In genomic region chr11:64804346-64805210, GRCh38 we compare ENCODE assay signal across 11 cellular contexts. TPM values are rescaled to one million over a fixed set of nuclear protein-coding genes. Genes with fewer than 3 reads are reported as not detected.
DNase-seq lines count a peak whose midpoint lies in the region; ATAC-seq, FAIRE-seq and TF ChIP-seq lines count a peak whose summit lies in the region.
"Had no signal": no experiment of that assay in that cellular context is flagged by ENCODE, and none has a peak within 500 bp of the region (broad histone marks: within the 10 kb centered on the region; RNA-seq: fewer than 3 reads in every experiment).

No MANE protein-coding gene starts in this region.

- peaks cover 12% of the 10 kb centered on the region for H3K36me3 Mint-ChIP-seq in activated CD8-positive, alpha-beta T cell treated with anti-CD3 and anti-CD28 coated beads for 36 hours (ENCODE audit: low read depth)

- CTCF ChIA-PET in activated CD8-positive, alpha-beta T cell treated with anti-CD3 and anti-CD28 coated beads for 36 hours (lab: Charles Lee) = interaction anchor here (0.8 to 4.5 kb wide), 3 partner anchors 16 to 39 kb away, joined by 3 to 17 read pairs (median 4); partner anchors contain the start of gene CDC42BPG

- no peak overlapping the region for H3K23ac ChIP-seq in trophoblast cell (ENCODE audit: low read length)

- H3K14ac ChIP-seq in trophoblast cell (ENCODE audit: low read length) = no peak overlapping the region

- H3K4me1 ChIP-seq in heart right ventricle (peaks cover 14 to 53% (median 33%) of the 10 kb centered on the region in 9 donors), kidney (ENCODE audit: control insufficient read depth in 1 of 2, insufficient read depth in 1 of 2, low read depth in 1 of 2, low read length in 2 of 2) (peaks cover 12 to 16% of the 10 kb centered on the region in 2 donors), upper lobe of right lung (peaks cover 20% of the 10 kb centered on the region), trophoblast cell (ENCODE audit: control insufficient read depth in 1 of 2, insufficient read depth in 2 of 2, low read length in 2 of 2) (peaks cover 9 to 20% of the 10 kb centered on the region in 2 experiments)

- no peak overlapping the region for H3K18ac ChIP-seq in trophoblast cell (ENCODE audit: low read length)

- H3K27me3 Mint-ChIP-seq in activated CD8-positive, alpha-beta T cell treated with anti-CD3 and anti-CD28 coated beads for 36 hours = no peaks in the 10 kb centered on the region

- H2BK12ac ChIP-seq in trophoblast cell (ENCODE audit: low read length) = no peak overlapping the region

- H4K8ac ChIP-seq in trophoblast cell (ENCODE audit: low read depth, low read length) = no peak overlapping the region

- H3K4me1 Mint-ChIP-seq in activated CD8-positive, alpha-beta T cell treated with anti-CD3 and anti-CD28 coated beads for 36 hours (ENCODE audit: low read depth) = peaks cover 40% of the 10 kb centered on the region

- no peaks in the 10 kb centered on the region for H3K9me3 Mint-ChIP-seq in activated CD8-positive, alpha-beta T cell treated with anti-CD3 and anti-CD28 coated beads for 36 hours

- H3K27ac ChIP-seq in heart right ventricle (peak overlapping the region; percentile 65 to 97 (median 92)), kidney (ENCODE audit: low read depth in 2 of 2, low read length in 2 of 2) (peak overlapping the region; percentile 80 to 84), upper lobe of right lung (peak overlapping the region; percentile 70), trophoblast cell (ENCODE audit: low read depth, low read length) (no peak overlapping the region)

- DNase-seq in heart right ventricle (no peak), Right ventricle myocardium superior (no peak), kidney (peak; percentile 79), upper lobe of right lung (no peak), trophoblast cell (no peak), NCI-H1105 treated with DMSO at 0.1 percent for 48 hours (lab: John Stamatoyannopoulos, UW) (no peak)
- DNase-seq in activated CD8-positive, alpha-beta T cell treated with anti-CD3 and anti-CD28 coated beads for 36 hours = peak; percentile 28
- DNase-seq: activated CD4-positive, CD25-positive, alpha-beta regulatory T cell treated with anti-CD3 and anti-CD28 coated beads, Interleukin-2, amount 50 U/mL, for 72 hours; DMS79 treated with DMSO at 0.1 percent for 48 hours; NCI-H146 had no signal

- no peak overlapping the region for H3K27ac Mint-ChIP-seq in activated CD8-positive, alpha-beta T cell treated with anti-CD3 and anti-CD28 coated beads for 36 hours

- intact Hi-C loops in heart right ventricle (cut with DNase I) = no loop called here
- intact Hi-C loops in Right ventricle myocardium superior (cut with DNase I) = no loop called here
- intact Hi-C loops in activated CD8-positive, alpha-beta T cell treated with anti-CD3 and anti-CD28 coated beads for 36 hours (cut with micrococcal nuclease) = no loop called here
- intact Hi-C loops in kidney (cut with DNase I) = no loop called here
- intact Hi-C loops in upper lobe of right lung (cut with DNase I) = no loop called here

- no peak overlapping the region for H2BK5ac ChIP-seq in trophoblast cell (ENCODE audit: low read depth, low read length, poor library complexity)

- H3K27me3 ChIP-seq in heart right ventricle (no peaks in the 10 kb centered on the region), upper lobe of right lung (no peaks in the 10 kb centered on the region), trophoblast cell (ENCODE audit: insufficient read depth, low read length) (no peaks in the 10 kb centered on the region)

- POLR2A ChIA-PET in activated CD8-positive, alpha-beta T cell treated with anti-CD3 and anti-CD28 coated beads for 36 hours (lab: Charles Lee) = interaction anchor here (0.9 to 1.3 kb wide), 3 partner anchors 16 to 71 kb away, joined by 3 to 4 read pairs (median 3); no protein-coding TSS in a partner anchor

- H4K12ac ChIP-seq in trophoblast cell (ENCODE audit: low read depth, low read length) = no peak overlapping the region

- H3K4ac ChIP-seq in trophoblast cell (ENCODE audit: low read depth, low read length) = no peak overlapping the region

- H3K9me3 ChIP-seq in heart right ventricle (no peaks in the 10 kb centered on the region), kidney (ENCODE audit: control insufficient read depth in 1 of 2, low read length in 2 of 2) (no peaks in the 10 kb centered on the region), upper lobe of right lung (no peaks in the 10 kb centered on the region), trophoblast cell (ENCODE audit: insufficient read depth, low read depth, low read length) (no peaks in the 10 kb centered on the region)

- no peak for TF ChIP-seq CTCF in heart right ventricle (IDR thresholded peaks at IDR 0.05)
- TF ChIP-seq CTCF in activated CD8-positive, alpha-beta T cell treated with anti-CD3 and anti-CD28 coated beads for 36 hours (IDR thresholded peaks at IDR 0.05) = no peak
- TF ChIP-seq CTCF in kidney (IDR thresholded peaks at IDR 0.05; ENCODE audit: borderline replicate concordance, extremely low read depth, insufficient read depth) = no peak
- no peak for TF ChIP-seq CTCF in upper lobe of right lung (IDR thresholded peaks at IDR 0.05)

- peaks cover 11% of the 10 kb centered on the region for H3K79me1 ChIP-seq in trophoblast cell (ENCODE audit: low read length)

- H4K91ac ChIP-seq in trophoblast cell (ENCODE audit: low read depth, low read length) = no peak overlapping the region

- H3K4me2 ChIP-seq in trophoblast cell (ENCODE audit: low read length) = no peak overlapping the region

- 91 to 92% methylated on average over 40 to 41 of the region's 41 CpGs for WGBS in heart right ventricle, 2 donors
- WGBS in trophoblast cell (ENCODE audit: extremely low coverage, insufficient coverage, insufficient read length) = no CpG with 5 or more reads among the region's 41 CpGs

- peak overlapping the region in 1 of 2 donors; percentile 68 for H3K9ac ChIP-seq in kidney (ENCODE audit: low read length in 2 of 2)
- H3K9ac ChIP-seq in trophoblast cell (ENCODE audit: low read length) = no peak overlapping the region

- no peak overlapping the region for H2AK5ac ChIP-seq in trophoblast cell (ENCODE audit: low read length)

- no peak overlapping the region for H2BK120ac ChIP-seq in trophoblast cell (ENCODE audit: insufficient read depth, low read length, poor library complexity)

- H3K36me3 ChIP-seq in heart right ventricle (peaks cover 0 to 48% (median 12%) of the 10 kb centered on the region in 9 donors), kidney (ENCODE audit: control insufficient read depth in 1 of 2, insufficient read depth in 2 of 2, low read length in 2 of 2) (peaks cover 6 to 11% of the 10 kb centered on the region in 2 donors), upper lobe of right lung (peaks cover 22% of the 10 kb centered on the region), trophoblast cell (ENCODE audit: control insufficient read depth in 1 of 2, insufficient read depth in 2 of 2, low read length in 2 of 2) (peaks cover 44 to 46% of the 10 kb centered on the region in 2 experiments)

- no peak overlapping the region for H2AFZ ChIP-seq in trophoblast cell (ENCODE audit: insufficient read depth, low read length, poor library complexity)

- no peak for FAIRE-seq in kidney (lab: Jason Lieb, UNC)

- peak overlapping the region; percentile 80 for H3K4me3 Mint-ChIP-seq in activated CD8-positive, alpha-beta T cell treated with anti-CD3 and anti-CD28 coated beads for 36 hours

- H3K79me2 ChIP-seq in trophoblast cell (ENCODE audit: control insufficient read depth, insufficient read depth, low read length, poor library complexity) = peaks cover 1% of the 10 kb centered on the region

- no peak for ATAC-seq in heart right ventricle
- ATAC-seq in Right ventricle myocardium superior (ENCODE audit: poor library complexity) = no peak
- no peak for ATAC-seq in activated CD8-positive, alpha-beta T cell treated with anti-CD3 and anti-CD28 coated beads for 36 hours
- ATAC-seq in upper lobe of right lung = no peak
- no peak for ATAC-seq in HG03135 (IDR thresholded peaks at IDR 0.05; ENCODE audit: unreplicated experiment)

- peak overlapping the region in 2 of 10 donors; percentile 67 to 72 for H3K4me3 ChIP-seq in heart right ventricle
- H3K4me3 ChIP-seq in kidney (ENCODE audit: low read length in 2 of 2) = peak overlapping the region in 1 of 2 donors; percentile 69
- H3K4me3 ChIP-seq in upper lobe of right lung = peak overlapping the region; percentile 57
- no peak overlapping the region for H3K4me3 ChIP-seq in trophoblast cell (ENCODE audit: low read depth, low read length)

RNA-seq across cellular contexts. Expression of gene MAP4K2, which starts 1.6 kb away (rescaled TPM):
- total RNA-seq in heart right ventricle = 10 to 100 TPM in 2 of 10 donors, 1 to 10 TPM in 8; 4.6 to 11.3 (median 8.1) TPM
- polyA plus RNA-seq in heart right ventricle = 10 to 100 TPM in 1 of 2 donors, 1 to 10 TPM in 1; 7.8 to 19.9 TPM
- 7.7 TPM for total RNA-seq in Right ventricle myocardium superior
- 10 to 100 TPM; 56.4 to 58.0 TPM for total RNA-seq in activated CD8-positive, alpha-beta T cell treated with anti-CD3 and anti-CD28 coated beads for 36 hours
- 12.5 TPM for total RNA-seq in kidney
- 15.4 TPM for polyA plus RNA-seq in kidney (ENCODE audit: insufficient read depth, low read depth, low replicate concordance)
- total RNA-seq in upper lobe of right lung = 28.9 TPM
- polyA plus RNA-seq in trophoblast cell (2013) = 17.9 and 19.2 TPM in 2 replicates

RNA-seq across cellular contexts. Expression of gene MEN1, which starts 5.8 kb away (rescaled TPM):
- total RNA-seq in heart right ventricle = 10 to 100 TPM in 2 of 10 donors, 1 to 10 TPM in 8; 5.8 to 12.5 (median 8.1) TPM
- polyA plus RNA-seq in heart right ventricle = 10 to 100 TPM in 1 of 2 donors, 1 to 10 TPM in 1; 9.9 to 10.7 TPM
- total RNA-seq in Right ventricle myocardium superior = 8.6 TPM
- 10 to 100 TPM; 25.8 to 29.0 TPM for total RNA-seq in activated CD8-positive, alpha-beta T cell treated with anti-CD3 and anti-CD28 coated beads for 36 hours
- 20.9 TPM for total RNA-seq in kidney
- polyA plus RNA-seq in kidney (ENCODE audit: insufficient read depth, low read depth, low replicate concordance) = 24.0 TPM
- total RNA-seq in upper lobe of right lung = 22.5 TPM
- polyA plus RNA-seq in trophoblast cell (2013) = 53.4 and 53.7 TPM in 2 replicates

RNA-seq across cellular contexts. Expression of gene SF1, which starts 26.2 kb away (rescaled TPM):
- 100 to 1,000 TPM; 149 to 201 (median 165) TPM for total RNA-seq in heart right ventricle
- polyA plus RNA-seq in heart right ventricle = 10 to 100 TPM; 45.6 to 91.1 TPM
- 182 TPM for total RNA-seq in Right ventricle myocardium superior
- 100 to 1,000 TPM; 325 to 342 TPM for total RNA-seq in activated CD8-positive, alpha-beta T cell treated with anti-CD3 and anti-CD28 coated beads for 36 hours
- total RNA-seq in kidney = 320 TPM
- 87.5 TPM for polyA plus RNA-seq in kidney (ENCODE audit: insufficient read depth, low read depth, low replicate concordance)
- total RNA-seq in upper lobe of right lung = 294 TPM
- 185 and 187 TPM in 2 replicates for polyA plus RNA-seq in trophoblast cell (2013)

RNA-seq across cellular contexts. Expression of gene CDC42BPG, which starts 39.9 kb away (rescaled TPM):
- total RNA-seq in heart right ventricle = 1 to 10 TPM in 1 of 10 donors, under 1 TPM in 9; 0.04 to 1.3 (median 0.27) TPM
- polyA plus RNA-seq in heart right ventricle = under 1 TPM; 0.17 to 0.37 TPM
- 0.35 TPM for total RNA-seq in Right ventricle myocardium superior
- total RNA-seq in activated CD8-positive, alpha-beta T cell treated with anti-CD3 and anti-CD28 coated beads for 36 hours = under 1 TPM; 0.31 to 0.61 TPM
- total RNA-seq in kidney = 20.7 TPM
- polyA plus RNA-seq in kidney (ENCODE audit: insufficient read depth, low read depth, low replicate concordance) = 4.5 TPM
- total RNA-seq in upper lobe of right lung = 20.9 TPM
- 19.4 and 20.9 TPM in 2 replicates for polyA plus RNA-seq in trophoblast cell (2013)

RNA-seq across cellular contexts. Expression of gene PYGM, which starts 44.8 kb away (rescaled TPM):
- 100 to 1,000 TPM in 8 of 10 donors, 10 to 100 TPM in 2; 76.8 to 249 (median 132) TPM for total RNA-seq in heart right ventricle
- 10 to 100 TPM; 11.3 to 90.1 TPM for polyA plus RNA-seq in heart right ventricle
- total RNA-seq in Right ventricle myocardium superior = 183 TPM
- 1 to 10 TPM; 1.2 to 3.3 TPM for total RNA-seq in activated CD8-positive, alpha-beta T cell treated with anti-CD3 and anti-CD28 coated beads for 36 hours
- 8.6 TPM for total RNA-seq in kidney
- 2.5 TPM for polyA plus RNA-seq in kidney (ENCODE audit: insufficient read depth, low read depth, low replicate concordance)
- total RNA-seq in upper lobe of right lung = 2.0 TPM
- polyA plus RNA-seq in trophoblast cell (2013) = 0.83 and 0.94 TPM in 2 replicates

Comparison
In these comparisons a context has a peak if more than half of its experiments do, and no peak if none do; other contexts are left out.
1. DNase-seq: peak in activated CD8-positive, alpha-beta T cell treated with anti-CD3 and anti-CD28 coated beads for 36 hours (single experiment) and kidney (single experiment); none in heart right ventricle (0 of 2), Right ventricle myocardium superior (single experiment), upper lobe of right lung (single experiment), trophoblast cell (0 of 2) and NCI-H1105 treated with DMSO at 0.1 percent for 48 hours (single experiment).